ENCODE assay signal across 12 cellular contexts in the genomic region with DNA sequence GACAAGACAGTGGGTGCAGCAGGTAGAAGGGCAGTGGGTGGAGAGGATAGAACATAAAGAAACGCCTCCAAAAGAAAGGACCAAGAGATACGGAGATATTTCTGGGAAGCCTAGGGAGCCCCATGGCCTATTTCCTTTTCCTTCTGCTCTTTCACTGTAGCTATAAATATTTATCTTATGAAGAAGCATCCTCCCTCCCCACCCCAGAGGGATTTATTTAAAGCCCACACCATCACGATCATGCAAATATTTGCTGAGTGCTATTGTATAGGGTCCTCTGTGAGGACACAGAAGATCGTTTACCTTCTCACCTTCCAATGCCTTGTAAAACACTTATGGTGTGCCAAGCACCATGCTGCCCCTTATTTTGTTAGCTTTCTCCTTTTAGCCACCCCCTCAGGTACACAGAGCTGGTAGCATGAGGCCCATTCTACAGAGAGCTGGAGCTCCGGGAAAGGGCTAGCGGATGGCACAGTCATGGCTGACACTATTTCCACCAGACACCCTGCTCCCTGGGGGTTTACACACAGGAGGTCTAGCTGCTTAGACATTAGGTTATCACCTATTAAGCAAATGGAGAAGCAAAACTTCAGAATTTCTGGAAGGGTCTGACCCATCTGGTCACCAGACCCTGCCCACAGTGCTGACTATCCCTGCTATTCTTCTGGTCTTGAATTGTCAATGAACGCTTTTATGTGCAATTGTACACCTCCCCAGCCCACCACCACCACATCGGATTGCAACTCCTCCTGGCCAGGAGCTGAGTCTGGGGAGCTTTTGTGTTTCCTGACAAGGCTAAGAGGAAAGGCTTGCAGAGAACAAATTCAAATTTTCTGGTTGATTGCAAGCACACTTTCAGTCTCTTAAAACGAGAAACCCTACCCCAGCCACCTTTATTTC.
DNase-seq lines count a peak whose midpoint lies in the region; ATAC-seq, FAIRE-seq and TF ChIP-seq lines count a peak whose summit lies in the region.
"Had no signal": no experiment of that assay in that cellular context is flagged by ENCODE, and none has a peak within 500 bp of the region (broad histone marks: within the 10 kb centered on the region; RNA-seq: fewer than 3 reads in every experiment).

No MANE protein-coding gene starts in this region.

- intact Hi-C loops in psoas muscle (cut with DNase I): no loop called here

- H2BK12ac ChIP-seq in H1 (ENCODE audit: low read depth, low read length): no peak overlapping the region

- H2BK20ac ChIP-seq in H1 (ENCODE audit: low read length): no peak overlapping the region

- H3K36me3 ChIP-seq in H1 (ENCODE audit: control insufficient read depth in 2 of 4, insufficient read depth in 4 of 4, low read length in 3 of 4) (no peaks in the 10 kb centered on the region), psoas muscle (ENCODE audit: insufficient read depth in 1 of 2, low read depth in 1 of 2) (no peaks in the 10 kb centered on the region)

- no peak overlapping the region for H2BK120ac ChIP-seq in H1 (replicated peaks; ENCODE audit: low read depth, low read length)

- H4K8ac ChIP-seq in H1 (ENCODE audit: extremely low read depth, insufficient read depth, low read length): no peak overlapping the region

- ATAC-seq in psoas muscle: no peak
- no peak for ATAC-seq in GM19463 (IDR thresholded peaks at IDR 0.05; ENCODE audit: unreplicated experiment)
- ATAC-seq in HG02798 (IDR thresholded peaks at IDR 0.05; ENCODE audit: poor library complexity, unreplicated experiment): no peak

- H3K4me1 ChIP-seq in H1 (replicated peaks in 1 of 4; ENCODE audit: control insufficient read depth in 3 of 4, insufficient read depth in 4 of 4, low read length in 3 of 4): peaks cover 0 to 4% (median 2%) of the 10 kb centered on the region in 4 experiments; a peak in 3 of 7 replicates
- H3K4me1 ChIP-seq in psoas muscle: peaks cover 26% of the 10 kb centered on the region

- H3K14ac ChIP-seq in H1 (ENCODE audit: insufficient read length): no peak overlapping the region

- H3K9ac ChIP-seq in H1 (replicated peaks in 1 of 4; ENCODE audit: extremely low read depth in 1 of 4, low read depth in 3 of 4, low read length in 3 of 4): no peak overlapping the region

- no peaks in the 10 kb centered on the region for H3K79me2 ChIP-seq in H1 (ENCODE audit: control insufficient read depth in 1 of 2, insufficient read depth in 2 of 2, low read length in 2 of 2)

- DNase-seq in COR-L47 (lab: John Stamatoyannopoulos, UW) (peak; percentile 18), NCI-H510A (lab: John Stamatoyannopoulos, UW) (peak; percentile 10), H1 (ENCODE audit: low read depth in 1 of 2, low spot score in 2 of 2) (no peak), psoas muscle (no peak), kidney glomerular epithelial cell (lab: John Stamatoyannopoulos, UW) (no peak), NCI-H524 treated with DMSO at 0.1 percent for 48 hours (lab: John Stamatoyannopoulos, UW) (no peak)
- DNase-seq: activated CD4-positive, alpha-beta T cell treated with anti-CD3 and anti-CD28 coated beads, Interleukin-2, amount 10 ng/mL, durations not matched to agents 24 days and 14 days; NCI-H1105 treated with DMSO at 0.1 percent for 48 hours; SIG-M5 had no signal

- no peak overlapping the region for H3K56ac ChIP-seq in H1 (replicated peaks; ENCODE audit: insufficient read length, low read depth, low read length)

- no peak for TF ChIP-seq RAD21 in H1 (IDR thresholded peaks at IDR 0.05 in 1 of 2, conservative IDR thresholded peaks at IDR 0.05 in 1 of 2; ENCODE audit: low read depth in 2 of 2, low read length in 2 of 2)

- TF ChIP-seq CTCF in H1 (IDR thresholded peaks at IDR 0.05; ENCODE audit: control extremely low read depth in 1 of 3, insufficient read depth in 1 of 3, low read depth in 1 of 3, low read length in 3 of 3) (no peak), psoas muscle (IDR thresholded peaks at IDR 0.05) (no peak)

- no peak for TF ChIP-seq EP300 in H1 (IDR thresholded peaks at IDR 0.05; ENCODE audit: borderline replicate concordance in 1 of 2, low read depth in 2 of 2, low read length in 2 of 2)

- H3K18ac ChIP-seq in H1 (ENCODE audit: extremely low read depth, low read length): no peak overlapping the region

- no peak overlapping the region for H2AFZ ChIP-seq in H1 (ENCODE audit: low read length)

- no peak overlapping the region for H3K4ac ChIP-seq in H1 (replicated peaks; ENCODE audit: insufficient read length, low read depth, low read length)

- no peaks in the 10 kb centered on the region for H4K20me1 ChIP-seq in H1 (replicated peaks in 1 of 2; ENCODE audit: control insufficient read depth in 1 of 2, insufficient read depth in 2 of 2, low read length in 2 of 2)

- H3K9me3 ChIP-seq in H1 (ENCODE audit: insufficient read depth in 2 of 2, low read depth in 1 of 2, low read length in 1 of 2) (no peaks in the 10 kb centered on the region), psoas muscle (no peaks in the 10 kb centered on the region)

- 81% methylated on average over 9 of the region's 9 CpGs; no CpG with 5 or more reads in 1 of the 2 experiments for WGBS in H1 (ENCODE audit: extremely low coverage in 1 of 2, insufficient coverage in 1 of 2, insufficient read length in 1 of 2, insufficient replicate concordance in 2 of 2, low coverage in 1 of 2, low lambda C conversion rate in 2 of 2, missing lambda C conversion rate in 1 of 2), 2 experiments
- WGBS in psoas muscle, 3 donors: 51 to 67% (median 64%) methylated on average over 9 of the region's 9 CpGs

- no peak overlapping the region for H3K4me2 ChIP-seq in H1 (ENCODE audit: insufficient read depth in 1 of 2, low read depth in 2 of 2, low read length in 2 of 2)

- H4K91ac ChIP-seq in H1 (replicated peaks; ENCODE audit: insufficient read length, low read length): peak overlapping the region; percentile 22

- H2AK5ac ChIP-seq in H1 (ENCODE audit: low read depth, low read length): peak overlapping the region; percentile 26; the same call in 1 of the 2 replicates

- H3K4me3 ChIP-seq in H1 (ENCODE audit: extremely low read depth in 1 of 4, insufficient read depth in 2 of 4, low read depth in 3 of 4, low read length in 4 of 4) (no peak overlapping the region), psoas muscle (no peak overlapping the region)

- no peak for TF ChIP-seq POLR2A in H1 (IDR thresholded peaks at IDR 0.05; ENCODE audit: control extremely low read depth in 1 of 2, low read depth in 2 of 2, low read length in 2 of 2)

- POLR2A ChIA-PET in H1 (lab: Charles Lee; ENCODE audit: partially characterized antibody): interaction anchor here (0.8 kb wide), 1 partner anchor 37 kb away, joined by 3 read pairs; no protein-coding TSS in a partner anchor

- FAIRE-seq in H1 (lab: Jason Lieb, UNC): no peak
- FAIRE-seq: GM18507 had no signal

- H3K27ac ChIP-seq in H1 (ENCODE audit: low read depth, low read length): no peak overlapping the region
- H3K27ac ChIP-seq in psoas muscle: peak overlapping the region; percentile 44

- no peak overlapping the region for H4K5ac ChIP-seq in H1 (ENCODE audit: insufficient read length, low read depth, low read length)

- H3K23ac ChIP-seq in H1 (ENCODE audit: insufficient read length): no peak overlapping the region

- H3K27me3 ChIP-seq in H1 (replicated peaks in 1 of 4; ENCODE audit: control insufficient read depth in 3 of 4, extremely low read depth in 1 of 4, insufficient read depth in 3 of 4, low read length in 3 of 4) (no peaks in the 10 kb centered on the region), psoas muscle (ENCODE audit: insufficient read depth in 3 of 3, low read length in 2 of 3) (no peaks in the 10 kb centered on the region)

- no peaks in the 10 kb centered on the region for H3K79me1 ChIP-seq in H1 (ENCODE audit: low read depth, low read length)

- CTCF ChIA-PET in H1 (lab: Charles Lee; ENCODE audit: partially characterized antibody): interaction anchor here (0.6 to 1.7 kb wide), 5 partner anchors 12 to 268 kb away, joined by 3 read pairs; no protein-coding TSS in a partner anchor

- no peak overlapping the region for H2BK15ac ChIP-seq in H1 (ENCODE audit: low read length)

- no peak overlapping the region for H2BK5ac ChIP-seq in H1 (ENCODE audit: low read depth, low read length)

- H3K23me2 ChIP-seq in H1 (ENCODE audit: low read depth, low read length): no peaks in the 10 kb centered on the region

TF ChIP-seq in H1, 55 proteins besides CTCF, POLR2A, EP300 and RAD21:
- TF ChIP-seq RXRA (IDR thresholded peaks at IDR 0.05; ENCODE audit: insufficient read depth, low read depth, low read length): no peak
- TF ChIP-seq GABPA (IDR thresholded peaks at IDR 0.05; ENCODE audit: borderline replicate concordance, insufficient read depth, low read length): no peak
- no peak for TF ChIP-seq PHF8 (conservative IDR thresholded peaks at IDR 0.05; ENCODE audit: low read depth, low read length)
- no peak for TF ChIP-seq CHD2 (IDR thresholded peaks at IDR 0.05; ENCODE audit: low read length)
- no peak for TF ChIP-seq SUZ12 (IDR thresholded peaks at IDR 0.05; ENCODE audit: low read length)
- TF ChIP-seq, protein P1, sequence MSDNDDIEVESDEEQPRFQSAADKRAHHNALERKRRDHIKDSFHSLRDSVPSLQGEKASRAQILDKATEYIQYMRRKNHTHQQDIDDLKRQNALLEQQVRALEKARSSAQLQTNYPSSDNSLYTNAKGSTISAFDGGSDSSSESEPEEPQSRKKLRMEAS (IDR thresholded peaks at IDR 0.05): no peak
TF ChIP-seq in H1: peak in this region for 0.

Comparison
In these comparisons a context has a peak if more than half of its experiments do, and no peak if none do; other contexts are left out.
1. DNase-seq: peak in COR-L47 (single experiment) and NCI-H510A (single experiment); none in H1 (0 of 2), psoas muscle (0 of 2), kidney glomerular epithelial cell (single experiment) and NCI-H524 treated with DMSO at 0.1 percent for 48 hours (single experiment).